ENCODE assay signal across 14 cellular contexts in genomic region chr3:4852780-4853748, GRCh38.
A peak's percentile ranks its signal among the peaks of the same experiment; 100 is the strongest.
DNase-seq lines count a peak whose midpoint lies in the region; ATAC-seq and TF ChIP-seq lines count a peak whose summit lies in the region.
"Had no signal": no experiment of that assay in that cellular context is flagged by ENCODE, and none has a peak within 500 bp of the region (broad histone marks: within the 10 kb centered on the region; RNA-seq: fewer than 3 reads in every experiment).

No MANE protein-coding gene starts in this region.

- H3K9me3 Mint-ChIP-seq in naive thymus-derived CD4-positive, alpha-beta T cell = peaks cover 0 to 6% (median 0%) of the 10 kb centered on the region in 11 donors

- H3K4me3 Mint-ChIP-seq in naive thymus-derived CD4-positive, alpha-beta T cell = peak overlapping the region in 1 of 10 donors; percentile 56

- H3F3A ChIP-seq in PC-9 (ENCODE audit: insufficient read depth, low read depth) = no peaks in the 10 kb centered on the region; the same call in 1 of the 2 replicates

- CTCF ChIA-PET in PC-9 (lab: Charles Lee) = no interaction called here
- CTCF ChIA-PET in naive thymus-derived CD4-positive, alpha-beta T cell (lab: Charles Lee) = no interaction called here

- BruUV-seq in PC-9 (replicated peaks; lab: Mats Ljungman, UMichigan) = no TSS peak

- H3K4me2 ChIP-seq in DND-41 (ENCODE audit: insufficient read depth, low read length) (no peak overlapping the region), PC-9 (peak overlapping the region; percentile 12; the same call in 1 of the 2 replicates)

- H3K4me3 ChIP-seq in DND-41 (ENCODE audit: low read depth in 1 of 2, low read length in 2 of 2) (no peak overlapping the region), PC-9 (no peak overlapping the region), heart left ventricle (no peak overlapping the region), foreskin fibroblast (ENCODE audit: low read depth in 1 of 2, low read length in 2 of 2) (no peak overlapping the region)
- H3K4me3 ChIP-seq in naive thymus-derived CD4-positive, alpha-beta T cell (ENCODE audit: low read length) = no peak overlapping the region
- H3K4me3 ChIP-seq: cardiac muscle cell, prostate gland, testis had no signal

- DNase-seq in DND-41 (no peak), PC-9 (peak; percentile 26 to 72), astrocyte of the hippocampus (ENCODE audit: low read depth, low spot score) (peak; percentile 87), heart left ventricle (no peak), foreskin fibroblast (no peak)
- DNase-seq in naive thymus-derived CD4-positive, alpha-beta T cell = no peak
- DNase-seq: activated CD4-positive, alpha-beta T cell treated with anti-CD3 and anti-CD28 coated beads, Interleukin-2, amount 50 U/mL, for 1 hour; NCI-H2081 treated with DMSO at 0.1 percent for 48 hours; testis had no signal

- no peaks in the 10 kb centered on the region for H3K27me3 Mint-ChIP-seq in naive thymus-derived CD4-positive, alpha-beta T cell

- no peaks in the 10 kb centered on the region for H3K79me2 ChIP-seq in DND-41 (ENCODE audit: insufficient read depth, low read length)
- H3K79me2 ChIP-seq in PC-9 (ENCODE audit: low read depth) = no peaks in the 10 kb centered on the region

- POLR2A ChIA-PET in PC-9 (lab: Charles Lee; ENCODE audit: unreplicated experiment) = interaction anchor here (0.6 kb wide), 1 partner anchor 123 kb away, joined by 3 read pairs; no protein-coding TSS in a partner anchor
- POLR2A ChIA-PET in naive thymus-derived CD4-positive, alpha-beta T cell (lab: Charles Lee) = interaction anchor here (0.6 kb wide), 2 partner anchors 9 to 70 kb away, joined by 3 read pairs; no protein-coding TSS in a partner anchor

- H4K20me1 ChIP-seq in DND-41 (ENCODE audit: insufficient read depth, low read length) (no peaks in the 10 kb centered on the region), PC-9 (ENCODE audit: insufficient read depth) (no peaks in the 10 kb centered on the region)

- H3K9me3 ChIP-seq in DND-41 (ENCODE audit: insufficient read depth, low read length, severe bottlenecking) (no peaks in the 10 kb centered on the region), PC-9 (ENCODE audit: insufficient read depth, low read depth) (no peaks in the 10 kb centered on the region), heart left ventricle (no peaks in the 10 kb centered on the region)
- no peaks in the 10 kb centered on the region for H3K9me3 ChIP-seq in naive thymus-derived CD4-positive, alpha-beta T cell (ENCODE audit: control insufficient read depth in 2 of 3, low read length in 3 of 3)
- H3K9me3 ChIP-seq: prostate gland, testis had no signal

- peaks cover 45 to 85% (median 71%) of the 10 kb centered on the region in 7 donors for H3K4me1 Mint-ChIP-seq in naive thymus-derived CD4-positive, alpha-beta T cell

- intact Hi-C loops in PC-9 (cut with micrococcal nuclease; ENCODE audit: unreplicated experiment) (loop anchor here (2.0 kb wide), 1 partner anchor 22 kb away; no protein-coding TSS in a partner anchor), heart left ventricle (cut with DNase I) (no loop called here)
- intact Hi-C loops in naive thymus-derived CD4-positive, alpha-beta T cell (cut with micrococcal nuclease) = loop anchor here in 1 of 2 donors (5.0 kb wide), 1 partner anchor 344 kb away; no protein-coding TSS in a partner anchor

- peaks cover 6 to 44% (median 15%) of the 10 kb centered on the region in 5 donors for H3K36me3 Mint-ChIP-seq in naive thymus-derived CD4-positive, alpha-beta T cell

- peak overlapping the region; percentile 26 to 86 (median 66) for H3K27ac Mint-ChIP-seq in naive thymus-derived CD4-positive, alpha-beta T cell

- WGBS in heart left ventricle, 4 donors = 79 to 85% (median 83%) methylated on average over 5 of the region's 5 CpGs

- TF ChIP-seq POLR2A in heart left ventricle (IDR thresholded peaks at IDR 0.05) = no peak

- H2AFZ ChIP-seq in DND-41 (ENCODE audit: low read depth, low read length) = peak overlapping the region; percentile 30; the same call in 1 of the 2 replicates
- peak overlapping the region; percentile 61; the same call in 1 of the 2 replicates for H2AFZ ChIP-seq in PC-9

- ATAC-seq in DND-41 (ENCODE audit: insufficient read depth, low read depth) (no peak), HG03571 (IDR thresholded peaks at IDR 0.05; ENCODE audit: unreplicated experiment) (no peak), heart left ventricle (no peak), HG02885 (IDR thresholded peaks at IDR 0.05; ENCODE audit: poor library complexity, unreplicated experiment) (no peak)
- no peak for ATAC-seq in naive thymus-derived CD4-positive, alpha-beta T cell
- ATAC-seq: Panc1 had no signal

- H3K9ac ChIP-seq in DND-41 (ENCODE audit: low read depth, low read length) = no peak overlapping the region

- TF ChIP-seq CTCF in DND-41 (IDR thresholded peaks at IDR 0.05; ENCODE audit: borderline replicate concordance, extremely low read depth, low read length, poor library complexity, severe bottlenecking) = no peak
- TF ChIP-seq CTCF in PC-9 (conservative IDR thresholded peaks at IDR 0.05) = no peak
- no peak for TF ChIP-seq CTCF in heart left ventricle (IDR thresholded peaks at IDR 0.05)
- no peak for TF ChIP-seq CTCF in foreskin fibroblast (IDR thresholded peaks at IDR 0.05; ENCODE audit: low read depth, low read length)

- no peaks in the 10 kb centered on the region for H3K36me3 ChIP-seq in DND-41 (ENCODE audit: insufficient read depth, low read length)
- no peaks in the 10 kb centered on the region for H3K36me3 ChIP-seq in PC-9 (ENCODE audit: low read depth)
- H3K36me3 ChIP-seq in naive thymus-derived CD4-positive, alpha-beta T cell (ENCODE audit: control insufficient read depth in 2 of 3, insufficient read depth in 3 of 3, low read length in 3 of 3) = no peaks in the 10 kb centered on the region
- H3K36me3 ChIP-seq in heart left ventricle = no peaks in the 10 kb centered on the region
- H3K36me3 ChIP-seq: cardiac muscle cell, prostate gland had no signal

- no peaks in the 10 kb centered on the region; the same call in 1 of the 2 replicates for H3K9me2 ChIP-seq in PC-9 (ENCODE audit: insufficient read depth)

- H3K4me1 ChIP-seq in DND-41 (ENCODE audit: insufficient read depth, low read length) (no peaks in the 10 kb centered on the region), PC-9 (replicated peaks; ENCODE audit: insufficient read depth) (peaks cover 14% of the 10 kb centered on the region), heart left ventricle (peaks cover 0 to 62% (median 1%) of the 10 kb centered on the region in 12 donors)
- H3K4me1 ChIP-seq in naive thymus-derived CD4-positive, alpha-beta T cell (ENCODE audit: control insufficient read depth in 2 of 2, insufficient read depth in 2 of 2, low read length in 2 of 2) = peaks cover 29 to 42% of the 10 kb centered on the region in 2 donors
- H3K4me1 ChIP-seq: prostate gland had no signal

- H3K27ac ChIP-seq in DND-41 (ENCODE audit: low read length) (no peak overlapping the region), PC-9 (peak overlapping the region; percentile 52), heart left ventricle (peak overlapping the region in 1 of 12 donors; percentile 3)
- no peak overlapping the region for H3K27ac ChIP-seq in naive thymus-derived CD4-positive, alpha-beta T cell (ENCODE audit: low read depth, low read length)
- H3K27ac ChIP-seq: cardiac muscle cell, prostate gland, testis had no signal

- H3K27me3 ChIP-seq in DND-41 (ENCODE audit: insufficient read depth, low read length, poor library complexity) (no peaks in the 10 kb centered on the region), PC-9 (ENCODE audit: insufficient read depth, low read depth) (no peaks in the 10 kb centered on the region), heart left ventricle (no peaks in the 10 kb centered on the region)
- no peaks in the 10 kb centered on the region for H3K27me3 ChIP-seq in naive thymus-derived CD4-positive, alpha-beta T cell (ENCODE audit: control insufficient read depth in 2 of 2, insufficient read depth in 2 of 2, low read length in 2 of 2)
- H3K27me3 ChIP-seq: cardiac muscle cell, testis had no signal

Comparison
In these comparisons a context has a peak if more than half of its experiments do, and no peak if none do; other contexts are left out.
1. DNase-seq: peak in PC-9 (2 of 2) and astrocyte of the hippocampus (single experiment); none in DND-41 (single experiment), naive thymus-derived CD4-positive, alpha-beta T cell (0 of 9), heart left ventricle (0 of 5) and foreskin fibroblast (0 of 2).